In the genomic region with DNA sequence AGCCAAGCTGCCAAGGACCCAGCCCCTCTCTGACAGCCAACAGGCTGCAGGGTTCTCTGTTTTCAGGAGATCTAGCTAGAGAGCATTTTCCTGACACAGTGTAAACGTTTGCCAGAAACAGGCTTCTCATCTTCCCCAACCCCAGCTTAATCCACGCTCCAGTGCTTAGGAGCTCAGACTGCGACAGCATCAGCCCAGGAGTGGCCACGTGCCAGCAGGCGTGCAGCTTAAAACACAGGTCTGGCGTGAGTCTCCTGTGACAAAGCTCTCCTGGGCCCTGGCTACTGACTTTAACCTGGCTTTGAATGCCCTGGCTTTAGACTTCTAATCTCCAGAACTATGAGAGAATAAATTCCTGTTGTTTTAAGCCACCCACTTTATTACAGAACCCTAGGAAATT, we compare ENCODE assay signal across 11 cellular contexts.
DNase-seq lines count a peak whose midpoint lies in the region; ATAC-seq and TF ChIP-seq lines count a peak whose summit lies in the region.
"Had no signal": no experiment of that assay in that cellular context is flagged by ENCODE, and none has a peak within 500 bp of the region (broad histone marks: within the 10 kb centered on the region; RNA-seq: fewer than 3 reads in every experiment).

No MANE protein-coding gene starts in this region.

- peaks cover 6% of the 10 kb centered on the region for H3K27me3 Mint-ChIP-seq in CD4-positive, alpha-beta T cell
- H3K27me3 Mint-ChIP-seq in endothelial cell (ENCODE audit: unreplicated experiment), result peaks cover 11% of the 10 kb centered on the region
- peaks cover 9% of the 10 kb centered on the region for H3K27me3 Mint-ChIP-seq in activated naive CD4-positive, alpha-beta T cell treated with anti-CD3 and anti-CD28 coated beads, Interleukin-2, amount 10 ng/mL, durations not matched to agents 7 days and 5 days

- peak overlapping the region; percentile 79 for H3K27ac ChIP-seq in parathyroid adenoma
- H3K27ac ChIP-seq in CD4-positive, alpha-beta T cell (ENCODE audit: low read depth, low read length), result no peak overlapping the region
- H3K27ac ChIP-seq: SJSA1 had no signal

- H3K9me3 ChIP-seq in parathyroid adenoma (ENCODE audit: control insufficient read depth, low read length), result no peaks in the 10 kb centered on the region
- H3K9me3 ChIP-seq in CD4-positive, alpha-beta T cell (ENCODE audit: control insufficient read depth, low read length), result no peaks in the 10 kb centered on the region
- H3K9me3 ChIP-seq: SJSA1 had no signal

- POLR2A ChIA-PET in CD4-positive, alpha-beta T cell (lab: Charles Lee), result no interaction called here

- H3K27me3 ChIP-seq in parathyroid adenoma (ENCODE audit: control insufficient read depth, insufficient read depth, low read length), result no peaks in the 10 kb centered on the region
- H3K27me3 ChIP-seq in CD4-positive, alpha-beta T cell (ENCODE audit: control insufficient read depth, insufficient read depth, low read length), result peaks cover 3% of the 10 kb centered on the region
- H3K27me3 ChIP-seq: SJSA1 had no signal

- H3K27ac Mint-ChIP-seq in CD4-positive, alpha-beta T cell, result no peak overlapping the region
- H3K27ac Mint-ChIP-seq in endothelial cell (ENCODE audit: unreplicated experiment), result no peak overlapping the region
- no peak overlapping the region for H3K27ac Mint-ChIP-seq in activated naive CD4-positive, alpha-beta T cell treated with anti-CD3 and anti-CD28 coated beads, Interleukin-2, amount 10 ng/mL, durations not matched to agents 7 days and 5 days

- H2AFZ ChIP-seq in parathyroid adenoma, result no peak overlapping the region

- DNase-seq in DMS79 treated with DMSO at 0.1 percent for 48 hours (lab: John Stamatoyannopoulos, UW) (peak; percentile 96), NCI-H2107 (lab: John Stamatoyannopoulos, UW) (peak; percentile 69), cerebellar cortex (ENCODE audit: low spot score) (peak; percentile 69), endothelial cell (ENCODE audit: low spot score) (no peak)
- no peak for DNase-seq in CD4-positive, alpha-beta T cell
- DNase-seq in activated naive CD4-positive, alpha-beta T cell treated with anti-CD3 and anti-CD28 coated beads, Interleukin-2, amount 10 ng/mL, durations not matched to agents 7 days and 5 days, result no peak
- DNase-seq: activated CD4-positive, alpha-beta T cell treated with anti-CD3 and anti-CD28 coated beads for 4 hours; NCI-H226 had no signal

- no peak for TF ChIP-seq CTCF in parathyroid adenoma (IDR thresholded peaks at IDR 0.05)
- TF ChIP-seq CTCF in CD4-positive, alpha-beta T cell (IDR thresholded peaks at IDR 0.05), result no peak
- TF ChIP-seq CTCF in endothelial cell (IDR thresholded peaks at IDR 0.05; ENCODE audit: unreplicated experiment), result no peak

- no peaks in the 10 kb centered on the region for H3K79me2 ChIP-seq in parathyroid adenoma

- H3K36me3 ChIP-seq in parathyroid adenoma (ENCODE audit: control insufficient read depth, insufficient read depth, low read length), result no peaks in the 10 kb centered on the region
- H3K36me3 ChIP-seq: SJSA1 had no signal

- H3K9me3 Mint-ChIP-seq in CD4-positive, alpha-beta T cell, result no peaks in the 10 kb centered on the region
- H3K9me3 Mint-ChIP-seq in endothelial cell (ENCODE audit: unreplicated experiment), result no peaks in the 10 kb centered on the region
- H3K9me3 Mint-ChIP-seq in activated naive CD4-positive, alpha-beta T cell treated with anti-CD3 and anti-CD28 coated beads, Interleukin-2, amount 10 ng/mL, durations not matched to agents 7 days and 5 days, result no peaks in the 10 kb centered on the region

- intact Hi-C loops in CD4-positive, alpha-beta T cell (cut with DNase I, micrococcal nuclease), result no loop called here

- H3K4me1 Mint-ChIP-seq in CD4-positive, alpha-beta T cell (ENCODE audit: low read depth), result no peaks in the 10 kb centered on the region
- peaks cover 40% of the 10 kb centered on the region for H3K4me1 Mint-ChIP-seq in endothelial cell (ENCODE audit: unreplicated experiment)
- no peaks in the 10 kb centered on the region for H3K4me1 Mint-ChIP-seq in activated naive CD4-positive, alpha-beta T cell treated with anti-CD3 and anti-CD28 coated beads, Interleukin-2, amount 10 ng/mL, durations not matched to agents 7 days and 5 days

- no peak overlapping the region for H3K9ac ChIP-seq in parathyroid adenoma

- ATAC-seq in HG02798 (IDR thresholded peaks at IDR 0.05; ENCODE audit: poor library complexity, unreplicated experiment), result no peak
- ATAC-seq in CD4-positive, alpha-beta T cell (ENCODE audit: poor library complexity), result no peak

- H3K4me1 ChIP-seq in parathyroid adenoma, result peaks cover 26% of the 10 kb centered on the region
- H3K4me1 ChIP-seq: SJSA1 had no signal

- no peaks in the 10 kb centered on the region for H3K36me3 Mint-ChIP-seq in CD4-positive, alpha-beta T cell (ENCODE audit: low read depth)
- H3K36me3 Mint-ChIP-seq in endothelial cell (ENCODE audit: low read depth, unreplicated experiment), result peaks cover 5% of the 10 kb centered on the region
- H3K36me3 Mint-ChIP-seq in activated naive CD4-positive, alpha-beta T cell treated with anti-CD3 and anti-CD28 coated beads, Interleukin-2, amount 10 ng/mL, durations not matched to agents 7 days and 5 days, result no peaks in the 10 kb centered on the region

- H3K4me3 Mint-ChIP-seq in CD4-positive, alpha-beta T cell, result no peak overlapping the region
- no peak overlapping the region for H3K4me3 Mint-ChIP-seq in endothelial cell (ENCODE audit: unreplicated experiment)
- H3K4me3 Mint-ChIP-seq in activated naive CD4-positive, alpha-beta T cell treated with anti-CD3 and anti-CD28 coated beads, Interleukin-2, amount 10 ng/mL, durations not matched to agents 7 days and 5 days, result no peak overlapping the region

- CTCF ChIA-PET in CD4-positive, alpha-beta T cell (lab: Charles Lee), result no interaction called here
- CTCF ChIA-PET in activated naive CD4-positive, alpha-beta T cell treated with anti-CD3 and anti-CD28 coated beads, Interleukin-2, amount 10 ng/mL, durations not matched to agents 7 days and 5 days (lab: Charles Lee), result no interaction called here

- no peak overlapping the region for H3K4me3 ChIP-seq in parathyroid adenoma (ENCODE audit: low read depth, low read length)
- H3K4me3 ChIP-seq: SJSA1 had no signal

- peak overlapping the region; percentile 42 for H3K4me2 ChIP-seq in parathyroid adenoma (ENCODE audit: low read length)

Comparison
In these comparisons a context has a peak if more than half of its experiments do, and no peak if none do; other contexts are left out.
1. DNase-seq: peak in DMS79 treated with DMSO at 0.1 percent for 48 hours (single experiment), NCI-H2107 (single experiment) and cerebellar cortex (single experiment); none in CD4-positive, alpha-beta T cell (0 of 10), endothelial cell (single experiment) and activated naive CD4-positive, alpha-beta T cell treated with anti-CD3 and anti-CD28 coated beads, Interleukin-2, amount 10 ng/mL, durations not matched to agents 7 days and 5 days (single experiment).